Comparison of ENCODE assay signal across 21 cellular contexts in the genomic region with DNA sequence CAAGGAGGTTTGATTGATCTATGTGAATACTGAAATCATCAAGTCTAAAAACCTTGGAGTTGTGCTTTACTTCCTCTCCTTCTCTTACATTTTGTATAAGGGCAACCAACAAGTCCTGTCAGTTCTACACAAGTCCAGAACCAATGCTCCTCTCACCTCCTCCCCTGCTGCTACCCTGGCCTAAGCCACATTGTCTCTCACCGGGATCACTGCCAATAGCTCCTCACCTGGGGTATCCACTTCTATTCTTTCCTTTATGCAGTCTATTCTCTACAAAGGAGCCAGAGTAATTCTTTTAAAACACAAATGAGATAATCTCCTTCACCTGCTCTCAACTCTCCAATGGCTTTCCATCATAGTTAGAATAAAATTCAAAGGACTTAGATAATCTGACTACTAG. TPM values are rescaled to one million over a fixed set of nuclear protein-coding genes. Genes with fewer than 3 reads are reported as not detected.
DNase-seq lines count a peak whose midpoint lies in the region; ATAC-seq, FAIRE-seq and TF ChIP-seq lines count a peak whose summit lies in the region.
"Had no signal": no experiment of that assay in that cellular context is flagged by ENCODE, and none has a peak within 500 bp of the region (broad histone marks: within the 10 kb centered on the region; RNA-seq: fewer than 3 reads in every experiment).

No MANE protein-coding gene starts in this region.

- H2AFZ ChIP-seq in astrocyte (ENCODE audit: low read depth, low read length) (no peak overlapping the region), SK-N-SH (ENCODE audit: low read depth) (no peak overlapping the region)

- H4K20me1 ChIP-seq in astrocyte (ENCODE audit: insufficient read depth, low read length) (no peaks in the 10 kb centered on the region), SK-N-SH (ENCODE audit: insufficient read depth) (no peaks in the 10 kb centered on the region)

- no peaks in the 10 kb centered on the region for H3K27me3 ChIP-seq in H7 (ENCODE audit: control insufficient read depth, insufficient read depth, low read length)
- no peaks in the 10 kb centered on the region for H3K27me3 ChIP-seq in astrocyte (ENCODE audit: insufficient read depth, low read length)
- no peaks in the 10 kb centered on the region for H3K27me3 ChIP-seq in SK-N-SH (ENCODE audit: insufficient read depth)
- H3K27me3 ChIP-seq: SJSA1 had no signal

- no peak overlapping the region for H3K4me3 ChIP-seq in H7 (ENCODE audit: insufficient read depth, low read depth, low read length)
- H3K4me3 ChIP-seq in astrocyte (ENCODE audit: insufficient read depth, low read depth, low read length), result no peak overlapping the region
- no peak overlapping the region for H3K4me3 ChIP-seq in SK-N-SH (ENCODE audit: low read depth in 2 of 2, low read length in 1 of 2)
- H3K4me3 ChIP-seq: SJSA1 had no signal

- FAIRE-seq in astrocyte (lab: Jason Lieb, UNC), result peak; percentile 79
- FAIRE-seq: GM12891, H54, TTC549 had no signal

- no peaks in the 10 kb centered on the region for H3K4me1 ChIP-seq in astrocyte (ENCODE audit: insufficient read depth, low read length)
- H3K4me1 ChIP-seq in SK-N-SH (ENCODE audit: control insufficient read depth in 1 of 2, insufficient read depth in 2 of 2, low read depth in 1 of 2, low read length in 1 of 2), result no peaks in the 10 kb centered on the region
- H3K4me1 ChIP-seq: SJSA1 had no signal

- H3K9me3 ChIP-seq in astrocyte (ENCODE audit: insufficient read depth, low read depth, low read length), result no peaks in the 10 kb centered on the region
- no peaks in the 10 kb centered on the region for H3K9me3 ChIP-seq in SK-N-SH
- H3K9me3 ChIP-seq: SJSA1 had no signal

- ATAC-seq in stimulated activated memory B cell treated with anti-CD40 and anti-IgM and Interleukin-4, amounts not matched to agents 10 μg/mL and 1 μg/mL and 100 μg/mL, for 72 hours, result no peak
- ATAC-seq: Panc1 had no signal

- no peaks in the 10 kb centered on the region for H3K9me2 ChIP-seq in SK-N-SH

- TF ChIP-seq EP300 in SK-N-SH (IDR thresholded peaks at IDR 0.05; ENCODE audit: borderline replicate concordance in 1 of 2, low read depth in 1 of 2, low read length in 1 of 2), result no peak

- H3K36me3 ChIP-seq in H7 (replicated peaks; ENCODE audit: control insufficient read depth, insufficient read depth, low read length) (no peaks in the 10 kb centered on the region), astrocyte (ENCODE audit: insufficient read depth, low read length) (no peaks in the 10 kb centered on the region), SK-N-SH (replicated peaks in 1 of 2; ENCODE audit: control insufficient read depth in 1 of 2, insufficient read depth in 2 of 2, low read length in 1 of 2) (no peaks in the 10 kb centered on the region)
- H3K36me3 ChIP-seq: SJSA1 had no signal

- H3K79me2 ChIP-seq in astrocyte (ENCODE audit: insufficient read depth, low read length) (no peaks in the 10 kb centered on the region), SK-N-SH (ENCODE audit: insufficient read depth) (no peaks in the 10 kb centered on the region)

- no peaks in the 10 kb centered on the region for H3K36me3 Mint-ChIP-seq in astrocyte (ENCODE audit: low read depth, unreplicated experiment)
- no peaks in the 10 kb centered on the region for H3K36me3 Mint-ChIP-seq in stimulated activated memory B cell treated with anti-CD40 and anti-IgM and Interleukin-4, amounts not matched to agents 10 μg/mL and 1 μg/mL and 100 μg/mL, for 72 hours
- H3K36me3 Mint-ChIP-seq in mesothelial cell of epicardium, result no peaks in the 10 kb centered on the region

- no peak overlapping the region for H3K27ac ChIP-seq in astrocyte (ENCODE audit: low read depth, low read length)
- no peak overlapping the region for H3K27ac ChIP-seq in SK-N-SH (ENCODE audit: low read depth in 2 of 2, low read length in 1 of 2)
- H3K27ac ChIP-seq: SJSA1 had no signal

- TF ChIP-seq RAD21 in SK-N-SH (IDR thresholded peaks at IDR 0.05; ENCODE audit: low read length), result no peak

- H3K4me3 Mint-ChIP-seq in astrocyte (ENCODE audit: unreplicated experiment), result no peak overlapping the region
- H3K4me3 Mint-ChIP-seq in stimulated activated memory B cell treated with anti-CD40 and anti-IgM and Interleukin-4, amounts not matched to agents 10 μg/mL and 1 μg/mL and 100 μg/mL, for 72 hours, result no peak overlapping the region
- no peak overlapping the region for H3K4me3 Mint-ChIP-seq in mesothelial cell of epicardium
- H3K4me3 Mint-ChIP-seq: B cell, HFFc6 had no signal

- WGBS in SK-N-SH (ENCODE audit: low lambda C conversion rate), result 32% methylated on average over 1 of the region's 1 CpG

- H3K27ac Mint-ChIP-seq in astrocyte (ENCODE audit: unreplicated experiment) (no peak overlapping the region), mesothelial cell of epicardium (no peak overlapping the region)
- H3K27ac Mint-ChIP-seq in stimulated activated memory B cell treated with anti-CD40 and anti-IgM and Interleukin-4, amounts not matched to agents 10 μg/mL and 1 μg/mL and 100 μg/mL, for 72 hours, result no peak overlapping the region
- H3K27ac Mint-ChIP-seq: B cell, HFFc6 had no signal

- POLR2A ChIA-PET in SK-N-SH (lab: Yijun Ruan, JAX), result no interaction called here

- TF ChIP-seq CTCF in astrocyte (IDR thresholded peaks at IDR 0.05; ENCODE audit: insufficient read depth, low read depth, low read length), result no peak
- no peak for TF ChIP-seq CTCF in mesothelial cell of epicardium (IDR thresholded peaks at IDR 0.05; ENCODE audit: unreplicated experiment)
- TF ChIP-seq CTCF in SK-N-SH (IDR thresholded peaks at IDR 0.05), result no peak

- H3F3A ChIP-seq in SK-N-SH (replicated peaks; ENCODE audit: insufficient read depth), result no peaks in the 10 kb centered on the region

- H3K27me3 Mint-ChIP-seq in astrocyte (ENCODE audit: low read depth, unreplicated experiment) (no peaks in the 10 kb centered on the region), mesothelial cell of epicardium (ENCODE audit: low read depth) (no peaks in the 10 kb centered on the region)
- no peaks in the 10 kb centered on the region for H3K27me3 Mint-ChIP-seq in stimulated activated memory B cell treated with anti-CD40 and anti-IgM and Interleukin-4, amounts not matched to agents 10 μg/mL and 1 μg/mL and 100 μg/mL, for 72 hours
- H3K27me3 Mint-ChIP-seq: B cell had no signal

- no peak overlapping the region for H3K9ac ChIP-seq in astrocyte (ENCODE audit: low read length)
- H3K9ac ChIP-seq in SK-N-SH, result no peak overlapping the region

- peaks cover 2% of the 10 kb centered on the region for H3K9me3 Mint-ChIP-seq in astrocyte (ENCODE audit: unreplicated experiment)
- H3K9me3 Mint-ChIP-seq in stimulated activated memory B cell treated with anti-CD40 and anti-IgM and Interleukin-4, amounts not matched to agents 10 μg/mL and 1 μg/mL and 100 μg/mL, for 72 hours, result peaks cover 7% of the 10 kb centered on the region
- H3K9me3 Mint-ChIP-seq in mesothelial cell of epicardium, result peaks cover 42% of the 10 kb centered on the region
- H3K9me3 Mint-ChIP-seq: HFFc6 had no signal

- H3K4me2 ChIP-seq in astrocyte (ENCODE audit: low read length) (no peak overlapping the region), SK-N-SH (no peak overlapping the region)

- no peaks in the 10 kb centered on the region for H3K4me1 Mint-ChIP-seq in astrocyte (ENCODE audit: low read depth, unreplicated experiment)
- H3K4me1 Mint-ChIP-seq in stimulated activated memory B cell treated with anti-CD40 and anti-IgM and Interleukin-4, amounts not matched to agents 10 μg/mL and 1 μg/mL and 100 μg/mL, for 72 hours, result peaks cover 8% of the 10 kb centered on the region
- no peaks in the 10 kb centered on the region for H3K4me1 Mint-ChIP-seq in mesothelial cell of epicardium

- DNase-seq in H7 (peak; percentile 52), NCI-H146 (lab: John Stamatoyannopoulos, UW) (peak; percentile 72), NCI-H345 treated with DMSO at 0.1 percent for 48 hours (lab: John Stamatoyannopoulos, UW; ENCODE audit: unreplicated experiment) (peak; percentile 69), astrocyte (ENCODE audit: low read depth) (no peak), mesothelial cell of epicardium (ENCODE audit: low spot score in 2 of 2, unreplicated experiment in 2 of 2) (no peak), HT-29 (ENCODE audit: low spot score) (no peak), SK-N-SH (no peak)
- DNase-seq: EL, HFFc6, IMR-90, NCI-H1694, NCI-H2171 treated with DMSO at 0.1 percent for 48 hours, SW 1271, T-helper 2 cell had no signal

- CTCF ChIA-PET in SK-N-SH (lab: Yijun Ruan, JAX), result no interaction called here

TF ChIP-seq in SK-N-SH, 30 proteins besides CTCF, POLR2A, EP300 and RAD21:
- TF ChIP-seq RCOR1 (IDR thresholded peaks at IDR 0.05; ENCODE audit: low read length), result no peak

RNA-seq across cellular contexts. Expression of gene ARHGEF6, which starts 13.3 kb away (rescaled TPM):
- 12.4 and 17.3 TPM in 2 replicates for total RNA-seq in H7 (2014; rRNA removed; shearing (Covaris generic))
- total RNA-seq in astrocyte, result 4.7 and 6.1 TPM in 2 replicates
- 0.82 to 1.1 TPM (median 0.98 TPM) in 3 replicates for total RNA-seq in mesothelial cell of epicardium
- not detected in 2 replicates for total RNA-seq in HT-29 (2014; rRNA removed; shearing (Covaris generic))
- 2.7 and 3.9 TPM in 2 replicates for polyA plus RNA-seq in SK-N-SH (2012; rRNA removed)
- 3.7 and 3.9 TPM in 2 replicates for polyA plus RNA-seq in SK-N-SH (2012; cell fraction: cytosol; rRNA removed)
- polyA plus RNA-seq in SK-N-SH (2012; cell fraction: nucleus; rRNA removed), result 3.3 and 5.4 TPM in 2 replicates

Comparison
In these comparisons a context has a peak if more than half of its experiments do, and no peak if none do; other contexts are left out.
1. DNase-seq: peak in H7 (single experiment), NCI-H146 (single experiment) and NCI-H345 treated with DMSO at 0.1 percent for 48 hours (single experiment); none in astrocyte (single experiment), mesothelial cell of epicardium (0 of 2), HT-29 (single experiment) and SK-N-SH (single experiment).